ENCODE assay signal across 8 cellular contexts in the genomic region with DNA sequence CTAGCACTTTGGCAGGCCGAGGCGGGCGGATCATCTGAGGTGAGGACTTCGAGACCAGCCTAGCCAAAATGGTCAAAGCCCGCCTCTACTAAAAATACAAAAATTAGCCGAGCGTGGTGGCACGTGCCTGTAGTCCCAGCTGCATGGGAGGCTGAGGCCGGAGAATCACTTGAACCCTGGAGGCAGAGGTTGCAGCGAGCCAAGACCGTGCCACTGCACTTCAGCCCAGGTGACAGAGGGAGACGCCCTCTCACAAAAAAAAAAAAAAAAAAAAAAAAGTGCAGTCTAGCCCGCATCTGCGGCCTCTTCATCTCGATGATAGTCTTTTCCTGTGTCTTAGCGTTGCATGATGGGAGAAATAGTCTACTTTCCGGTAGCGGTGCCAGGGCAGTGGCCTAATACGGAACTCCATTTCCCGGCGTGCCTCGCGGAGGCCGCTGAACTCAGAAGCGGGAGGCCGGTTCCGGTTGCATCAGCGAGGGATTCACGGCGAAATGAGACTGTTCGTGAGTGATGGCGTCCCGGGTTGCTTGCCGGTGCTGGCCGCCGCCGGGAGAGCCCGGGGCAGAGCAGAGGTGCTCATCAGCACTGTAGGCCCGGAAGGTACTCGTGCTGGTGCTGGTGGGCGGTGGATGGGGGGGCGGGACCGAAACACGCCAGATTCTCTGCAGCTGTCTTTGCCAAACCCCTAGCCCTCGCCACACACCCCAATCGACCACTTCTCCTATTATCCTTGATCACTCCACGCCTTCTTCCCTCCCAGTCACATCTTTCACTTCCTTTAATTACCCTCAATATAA.
DNase-seq lines count a peak whose midpoint lies in the region; ATAC-seq and TF ChIP-seq lines count a peak whose summit lies in the region.

TSS of gene MARS1 (plus strand) at position 472 of the 800 bp plus-strand sequence. CDS start at position 495, 23 bp downstream.

- H3K27ac ChIP-seq in 22Rv1 = peak within 1 kb of the TSS; percentile 76

- ATAC-seq in GM18511 (IDR thresholded peaks at IDR 0.05; ENCODE audit: unreplicated experiment) = peak; percentile 98
- peak; percentile 95 for ATAC-seq in HG03039 (IDR thresholded peaks at IDR 0.05; ENCODE audit: unreplicated experiment)

- DNase-seq in NCI-H2081 (lab: John Stamatoyannopoulos, UW) (peak; percentile 95 to 98), T1000 (lab: John Stamatoyannopoulos, UW) (peak; percentile 89), astrocyte of the hippocampus (ENCODE audit: low read depth, low spot score) (peak; percentile 98), hippocampal formation (lab: John Stamatoyannopoulos, UW) (peak; percentile 90 to 98), retina (peak; percentile 92)

- peak; percentile 56 for TF ChIP-seq CTCF in 22Rv1 (IDR thresholded peaks at IDR 0.05)

Comparison
In these comparisons a context has a peak if more than half of its experiments do, and no peak if none do; other contexts are left out.
1. Peak in every context shown above with its lines: DNase-seq, ATAC-seq and H3K27ac ChIP-seq.